ENCODE assay signal across 1 cellular context in genomic region chr22:36977947-36978660, GRCh38.
TF ChIP-seq lines count a peak whose summit lies in the region.

No MANE protein-coding gene starts in this region.

TF ChIP-seq in A549, 52 proteins besides CTCF, POLR2A, EP300 and RAD21 (continued from another document):
- TF ChIP-seq CEBPB (IDR thresholded peaks at IDR 0.05) (0 out of 4 replicates have a peak, but pooled peaks of 1 of the 2 experiments have one; percentile 5), MAX (IDR thresholded peaks at IDR 0.05) (peak; percentile 29; the same call in 1 of the 2 replicates), EHMT2 (IDR thresholded peaks at IDR 0.05; ENCODE audit: low read depth) (no peak), HDAC2 (IDR thresholded peaks at IDR 0.05) (no peak), TFCP2L1 (CRISPR knock-in tag; IDR thresholded peaks at IDR 0.05) (no peak), E2F6 (IDR thresholded peaks at IDR 0.05; ENCODE audit: borderline replicate concordance, low read depth) (0 out of 2 replicates have a peak, but pooled peaks have one; percentile 33), JUN (IDR thresholded peaks at IDR 0.05) (peak in 1 of 2 experiments; percentile 25; a peak in 1 of 5 replicates), HMGXB4 (CRISPR knock-in tag; IDR thresholded peaks at IDR 0.05; ENCODE audit: borderline replicate concordance) (no peak), BHLHE40 (IDR thresholded peaks at IDR 0.05; ENCODE audit: low read depth, low read length) (no peak), EHF (CRISPR knock-in tag; IDR thresholded peaks at IDR 0.05) (no peak), ELK1 (IDR thresholded peaks at IDR 0.05; ENCODE audit: low read depth, low read length) (no peak), RARB (CRISPR knock-in tag; IDR thresholded peaks at IDR 0.05) (no peak), SMC3 (IDR thresholded peaks at IDR 0.05) (peak; percentile 68), NFE2L2 (conservative IDR thresholded peaks at IDR 0.05; ENCODE audit: low read length) (no peak), KDM1A (IDR thresholded peaks at IDR 0.05; ENCODE audit: low read depth) (no peak), TP53 (CRISPR knock-in tag; IDR thresholded peaks at IDR 0.05) (no peak), ATOH8 (CRISPR knock-in tag; IDR thresholded peaks at IDR 0.05; ENCODE audit: low read depth) (no peak), MAZ (IDR thresholded peaks at IDR 0.05; ENCODE audit: borderline replicate concordance, low read depth, low read length) (no peak)
